ENCODE assay signal across 1 cellular context in the genomic region with DNA sequence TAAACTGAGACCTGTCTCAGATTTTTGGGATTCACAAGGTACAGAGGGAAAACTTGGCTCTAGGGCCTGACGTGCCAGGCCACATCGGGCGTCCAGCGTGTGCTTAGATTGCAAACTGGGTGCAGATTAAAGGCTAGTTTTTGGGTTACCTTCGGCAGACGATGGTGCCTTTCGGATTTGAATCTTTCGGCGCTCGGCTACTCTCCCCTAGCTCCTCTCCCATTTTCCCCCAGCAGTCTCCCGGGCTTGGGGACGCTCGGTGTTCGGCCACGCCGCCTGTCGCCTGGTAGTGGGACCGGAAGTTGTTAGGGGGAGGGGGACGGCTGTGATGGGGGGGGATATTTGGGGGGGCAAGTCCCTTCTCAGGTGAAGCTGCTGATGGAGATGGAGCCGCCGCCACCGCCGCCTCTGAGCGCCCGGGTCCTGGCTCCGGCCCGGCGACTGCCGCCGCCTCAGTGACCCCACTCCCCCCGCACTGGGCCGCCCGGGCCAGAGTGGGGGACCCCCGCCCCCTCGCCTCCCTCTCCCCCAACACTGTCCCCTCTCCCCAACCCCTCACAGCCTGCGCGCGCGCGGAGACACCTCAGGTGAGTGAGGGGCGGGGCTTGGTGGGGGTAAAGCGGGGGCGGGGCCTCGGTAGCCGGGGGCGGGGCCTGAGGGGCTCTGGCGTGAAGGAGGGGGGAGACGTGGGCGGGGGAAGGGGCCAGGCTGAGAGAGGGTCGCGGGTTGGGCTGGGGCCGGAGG.
TF ChIP-seq lines count a peak whose summit lies in the region.

No MANE protein-coding gene starts in this region.

TF ChIP-seq in Ishikawa, 13 proteins besides CTCF, POLR2A, EP300 and RAD21:
- TF ChIP-seq ZBTB7A (IDR thresholded peaks at IDR 0.05; ENCODE audit: low read depth) (no peak; the same call in 1 of the 2 replicates), YY1 (IDR thresholded peaks at IDR 0.05; ENCODE audit: low read depth) (peak; percentile 88), TAF1 (IDR thresholded peaks at IDR 0.05; ENCODE audit: low read depth) (peak; percentile 60; the same call in 1 of the 2 replicates), TCF12 (IDR thresholded peaks at IDR 0.05; ENCODE audit: low read depth) (peak; percentile 58; the same call in 1 of the 2 replicates), CREB1 (IDR thresholded peaks at IDR 0.05; ENCODE audit: low read depth) (no peak), FOXM1 (IDR thresholded peaks at IDR 0.05; ENCODE audit: borderline replicate concordance, low read depth) (no peak), EGR1 (IDR thresholded peaks at IDR 0.05) (peak; percentile 69; the same call in 1 of the 2 replicates), CEBPB (IDR thresholded peaks at IDR 0.05) (no peak), NFIC (IDR thresholded peaks at IDR 0.05) (no peak), TEAD4 (IDR thresholded peaks at IDR 0.05) (peak; percentile 31; the same call in 1 of the 2 replicates)
- TF ChIP-seq, protein P1, sequence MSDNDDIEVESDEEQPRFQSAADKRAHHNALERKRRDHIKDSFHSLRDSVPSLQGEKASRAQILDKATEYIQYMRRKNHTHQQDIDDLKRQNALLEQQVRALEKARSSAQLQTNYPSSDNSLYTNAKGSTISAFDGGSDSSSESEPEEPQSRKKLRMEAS (IDR thresholded peaks at IDR 0.05) = peak; percentile 73; the same call in 1 of the 2 replicates
- TF ChIP-seq, protein P2, sequence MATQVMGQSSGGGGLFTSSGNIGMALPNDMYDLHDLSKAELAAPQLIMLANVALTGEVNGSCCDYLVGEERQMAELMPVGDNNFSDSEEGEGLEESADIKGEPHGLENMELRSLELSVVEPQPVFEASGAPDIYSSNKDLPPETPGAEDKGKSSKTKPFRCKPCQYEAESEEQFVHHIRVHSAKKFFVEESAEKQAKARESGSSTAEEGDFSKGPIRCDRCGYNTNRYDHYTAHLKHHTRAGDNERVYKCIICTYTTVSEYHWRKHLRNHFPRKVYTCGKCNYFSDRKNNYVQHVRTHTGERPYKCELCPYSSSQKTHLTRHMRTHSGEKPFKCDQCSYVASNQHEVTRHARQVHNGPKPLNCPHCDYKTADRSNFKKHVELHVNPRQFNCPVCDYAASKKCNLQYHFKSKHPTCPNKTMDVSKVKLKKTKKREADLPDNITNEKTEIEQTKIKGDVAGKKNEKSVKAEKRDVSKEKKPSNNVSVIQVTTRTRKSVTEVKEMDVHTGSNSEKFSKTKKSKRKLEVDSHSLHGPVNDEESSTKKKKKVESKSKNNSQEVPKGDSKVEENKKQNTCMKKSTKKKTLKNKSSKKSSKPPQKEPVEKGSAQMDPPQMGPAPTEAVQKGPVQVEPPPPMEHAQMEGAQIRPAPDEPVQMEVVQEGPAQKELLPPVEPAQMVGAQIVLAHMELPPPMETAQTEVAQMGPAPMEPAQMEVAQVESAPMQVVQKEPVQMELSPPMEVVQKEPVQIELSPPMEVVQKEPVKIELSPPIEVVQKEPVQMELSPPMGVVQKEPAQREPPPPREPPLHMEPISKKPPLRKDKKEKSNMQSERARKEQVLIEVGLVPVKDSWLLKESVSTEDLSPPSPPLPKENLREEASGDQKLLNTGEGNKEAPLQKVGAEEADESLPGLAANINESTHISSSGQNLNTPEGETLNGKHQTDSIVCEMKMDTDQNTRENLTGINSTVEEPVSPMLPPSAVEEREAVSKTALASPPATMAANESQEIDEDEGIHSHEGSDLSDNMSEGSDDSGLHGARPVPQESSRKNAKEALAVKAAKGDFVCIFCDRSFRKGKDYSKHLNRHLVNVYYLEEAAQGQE (IDR thresholded peaks at IDR 0.05; ENCODE audit: low read depth) = no peak
- TF ChIP-seq, protein P3, sequence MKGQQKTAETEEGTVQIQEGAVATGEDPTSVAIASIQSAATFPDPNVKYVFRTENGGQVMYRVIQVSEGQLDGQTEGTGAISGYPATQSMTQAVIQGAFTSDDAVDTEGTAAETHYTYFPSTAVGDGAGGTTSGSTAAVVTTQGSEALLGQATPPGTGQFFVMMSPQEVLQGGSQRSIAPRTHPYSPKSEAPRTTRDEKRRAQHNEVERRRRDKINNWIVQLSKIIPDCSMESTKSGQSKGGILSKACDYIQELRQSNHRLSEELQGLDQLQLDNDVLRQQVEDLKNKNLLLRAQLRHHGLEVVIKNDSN (IDR thresholded peaks at IDR 0.05) = no peak
